12 cellular contexts compared by ENCODE assay signal in genomic region chr1:108121361-108122143, GRCh38.
A peak's percentile ranks its signal among the peaks of the same experiment; 100 is the strongest.
DNase-seq lines count a peak whose midpoint lies in the region; ATAC-seq and TF ChIP-seq lines count a peak whose summit lies in the region.
"Had no signal": no experiment of that assay in that cellular context is flagged by ENCODE, and none has a peak within 500 bp of the region (broad histone marks: within the 10 kb centered on the region; RNA-seq: fewer than 3 reads in every experiment).

No MANE protein-coding gene starts in this region.

- TF ChIP-seq CTCF in left ventricle myocardium inferior (IDR thresholded peaks at IDR 0.05; ENCODE audit: borderline replicate concordance) (peak; percentile 21), progenitor cell of endocrine pancreas (IDR thresholded peaks at IDR 0.05; ENCODE audit: unreplicated experiment) (peak; percentile 47)

- H3K9me3 ChIP-seq in ES-I3 (ENCODE audit: control insufficient read depth, insufficient read depth, low read length) (no peaks in the 10 kb centered on the region), left ventricle myocardium inferior (replicated peaks) (no peaks in the 10 kb centered on the region)
- H3K9me3 ChIP-seq: tibial nerve had no signal

- TF ChIP-seq POLR2A in GM18505 (IDR thresholded peaks at IDR 0.05; ENCODE audit: borderline replicate concordance, extremely low read depth, insufficient read depth, insufficient read length) = no peak

- DNase-seq in SK-N-DZ (ENCODE audit: low spot score) = peak; percentile 26
- peak; percentile 42 for DNase-seq in left ventricle myocardium inferior
- peak; percentile 20 for DNase-seq in progenitor cell of endocrine pancreas (ENCODE audit: low spot score, unreplicated experiment)
- DNase-seq in SHP77 treated with DMSO at 0.1 percent for 48 hours (lab: John Stamatoyannopoulos, UW) = no peak
- no peak for DNase-seq in activated T-cell treated with anti-CD3 and anti-CD28 coated beads, Interleukin-2, amount 50 U/mL, for 4 hours
- no peak for DNase-seq in head of caudate nucleus
- DNase-seq: cerebellar nuclear complex, NCI-H446 had no signal

- intact Hi-C loops in left ventricle myocardium inferior (cut with micrococcal nuclease) (no loop called here), head of caudate nucleus (cut with DNase I) (no loop called here)

- H3K27ac ChIP-seq in left ventricle myocardium inferior (replicated peaks) = no peak overlapping the region
- H3K27ac ChIP-seq: tibial nerve had no signal

- H3K4me1 ChIP-seq in ES-I3 (ENCODE audit: insufficient read depth, low read length) (no peaks in the 10 kb centered on the region), left ventricle myocardium inferior (peaks cover 27% of the 10 kb centered on the region)

- H3K9ac ChIP-seq in ES-I3 (ENCODE audit: low read depth, low read length) = peak overlapping the region; percentile 65; the same call in 1 of the 2 replicates

- H3K27me3 ChIP-seq in left ventricle myocardium inferior (ENCODE audit: low read depth) = peaks cover 18% of the 10 kb centered on the region
- H3K27me3 ChIP-seq: tibial nerve had no signal

- H3K27ac Mint-ChIP-seq in progenitor cell of endocrine pancreas = no peak overlapping the region

- H3K4me3 ChIP-seq in left ventricle myocardium inferior = peak overlapping the region; percentile 13
- H3K4me3 ChIP-seq: tibial nerve had no signal

- peaks cover 71% of the 10 kb centered on the region for H3K27me3 Mint-ChIP-seq in progenitor cell of endocrine pancreas
- H3K27me3 Mint-ChIP-seq in activated T-cell treated with anti-CD3 and anti-CD28 coated beads, Interleukin-2, amount 50 U/mL, for 4 hours (ENCODE audit: low read depth) = no peaks in the 10 kb centered on the region
- H3K27me3 Mint-ChIP-seq: activated naive CD4-positive, alpha-beta T cell treated with anti-CD3 and anti-CD28 coated beads, Interleukin-2, amount 50 U/mL, for 24 hours had no signal

- peak overlapping the region; percentile 27 for H3K4me3 Mint-ChIP-seq in progenitor cell of endocrine pancreas (ENCODE audit: low read depth)
- no peak overlapping the region for H3K4me3 Mint-ChIP-seq in activated T-cell treated with anti-CD3 and anti-CD28 coated beads, Interleukin-2, amount 50 U/mL, for 4 hours
- H3K4me3 Mint-ChIP-seq: activated naive CD4-positive, alpha-beta T cell treated with anti-CD3 and anti-CD28 coated beads, Interleukin-2, amount 50 U/mL, for 24 hours had no signal

- no peak for ATAC-seq in GM18505 (IDR thresholded peaks at IDR 0.05; ENCODE audit: unreplicated experiment)
- ATAC-seq in activated T-cell treated with anti-CD3 and anti-CD28 coated beads, Interleukin-2, amount 50 U/mL, for 4 hours = no peak

- peaks cover 7% of the 10 kb centered on the region for H3K4me1 Mint-ChIP-seq in progenitor cell of endocrine pancreas (ENCODE audit: low read depth)
- H3K4me1 Mint-ChIP-seq in activated T-cell treated with anti-CD3 and anti-CD28 coated beads, Interleukin-2, amount 50 U/mL, for 4 hours (ENCODE audit: low read depth) = peaks cover 14% of the 10 kb centered on the region

- no peaks in the 10 kb centered on the region for H3K36me3 Mint-ChIP-seq in progenitor cell of endocrine pancreas (ENCODE audit: insufficient read depth)
- no peaks in the 10 kb centered on the region for H3K36me3 Mint-ChIP-seq in activated T-cell treated with anti-CD3 and anti-CD28 coated beads, Interleukin-2, amount 50 U/mL, for 4 hours (ENCODE audit: insufficient read depth)
- H3K36me3 Mint-ChIP-seq: activated naive CD4-positive, alpha-beta T cell treated with anti-CD3 and anti-CD28 coated beads, Interleukin-2, amount 50 U/mL, for 24 hours had no signal

- no peaks in the 10 kb centered on the region for H3K9me3 Mint-ChIP-seq in progenitor cell of endocrine pancreas (ENCODE audit: low read depth)
- no peaks in the 10 kb centered on the region for H3K9me3 Mint-ChIP-seq in activated T-cell treated with anti-CD3 and anti-CD28 coated beads, Interleukin-2, amount 50 U/mL, for 4 hours
- H3K9me3 Mint-ChIP-seq: activated naive CD4-positive, alpha-beta T cell treated with anti-CD3 and anti-CD28 coated beads, Interleukin-2, amount 50 U/mL, for 24 hours had no signal

- H3K36me3 ChIP-seq in ES-I3 (ENCODE audit: insufficient read depth, low read length) = no peaks in the 10 kb centered on the region
- H3K36me3 ChIP-seq in left ventricle myocardium inferior = no peaks in the 10 kb centered on the region
- H3K36me3 ChIP-seq: tibial nerve had no signal

Comparison
In these comparisons a context has a peak if more than half of its experiments do, and no peak if none do; other contexts are left out.
1. DNase-seq: peak in SK-N-DZ (single experiment), left ventricle myocardium inferior (single experiment) and progenitor cell of endocrine pancreas (single experiment); none in SHP77 treated with DMSO at 0.1 percent for 48 hours (single experiment), activated T-cell treated with anti-CD3 and anti-CD28 coated beads, Interleukin-2, amount 50 U/mL, for 4 hours (single experiment) and head of caudate nucleus (0 of 42).